In the genomic region with DNA sequence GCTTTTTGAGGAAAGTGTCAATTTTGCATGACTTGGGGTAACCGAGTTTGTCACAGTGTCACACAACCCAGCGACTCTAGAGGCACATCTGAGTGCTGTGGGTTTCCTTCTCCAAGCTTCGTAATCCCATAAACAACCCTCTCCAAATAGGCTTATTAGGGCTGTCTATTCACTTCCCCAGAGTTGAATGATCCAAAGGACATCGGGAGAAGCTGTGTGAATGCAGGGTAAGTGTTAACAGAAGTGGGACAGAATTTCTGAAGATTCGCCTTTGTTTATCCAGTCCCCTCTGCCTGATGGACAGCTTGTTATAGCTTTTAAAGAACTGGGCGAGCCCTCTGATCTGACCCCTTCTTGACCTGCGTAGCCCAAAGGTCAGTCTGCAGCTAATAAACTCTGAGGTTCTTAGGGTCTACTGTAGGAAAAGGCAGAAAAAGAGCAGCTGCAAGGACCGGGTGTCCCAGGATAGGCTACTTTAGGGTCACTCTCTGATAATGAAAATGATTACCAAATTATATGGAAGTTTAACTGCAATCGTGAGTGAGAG, we compare ENCODE assay signal across 18 cellular contexts.
DNase-seq lines count a peak whose midpoint lies in the region; ATAC-seq and TF ChIP-seq lines count a peak whose summit lies in the region.
"Had no signal": no experiment of that assay in that cellular context is flagged by ENCODE, and none has a peak within 500 bp of the region (broad histone marks: within the 10 kb centered on the region; RNA-seq: fewer than 3 reads in every experiment).

No MANE protein-coding gene starts in this region.

- H3K4me1 ChIP-seq in HAP-1 (peaks cover 21% of the 10 kb centered on the region), ectodermal cell (ENCODE audit: control insufficient read depth, insufficient read depth, low read length) (peaks cover 25% of the 10 kb centered on the region), osteoblast (ENCODE audit: insufficient read depth, low read length) (no peaks in the 10 kb centered on the region), aorta (ENCODE audit: control insufficient read depth in 1 of 2, insufficient read depth in 2 of 2, low read length in 2 of 2) (peaks cover 0 to 2% of the 10 kb centered on the region in 2 donors)
- H3K4me1 ChIP-seq: SJCRH30 had no signal

- no peak for TF ChIP-seq CTCF in osteoblast (IDR thresholded peaks at IDR 0.05; ENCODE audit: extremely low read depth, low read depth, low read length)

- H3K4me3 ChIP-seq in HAP-1 = no peak overlapping the region
- no peak overlapping the region for H3K4me3 ChIP-seq in ectodermal cell (ENCODE audit: insufficient read depth, low read depth, low read length)
- H3K4me3 ChIP-seq in osteoblast (ENCODE audit: insufficient read depth, low read length) = no peak overlapping the region
- H3K4me3 ChIP-seq in aorta (ENCODE audit: low read length in 2 of 2) = no peak overlapping the region
- H3K4me3 ChIP-seq: PC-9, SJCRH30 had no signal

- H3K36me3 ChIP-seq in HAP-1 (replicated peaks) = no peaks in the 10 kb centered on the region
- no peaks in the 10 kb centered on the region for H3K36me3 ChIP-seq in ectodermal cell (ENCODE audit: control insufficient read depth, insufficient read depth, low read length)
- H3K36me3 ChIP-seq in osteoblast (ENCODE audit: insufficient read depth, low read length) = peaks cover 13% of the 10 kb centered on the region
- peaks cover 0 to 2% of the 10 kb centered on the region in 2 donors for H3K36me3 ChIP-seq in aorta (ENCODE audit: control insufficient read depth in 1 of 2, insufficient read depth in 2 of 2, low read length in 1 of 2)

- H4K20me1 ChIP-seq in osteoblast (ENCODE audit: insufficient read depth, low read length) = no peaks in the 10 kb centered on the region

- H3K9me3 ChIP-seq in HAP-1 (no peaks in the 10 kb centered on the region), ectodermal cell (ENCODE audit: control insufficient read depth, low read length) (no peaks in the 10 kb centered on the region), osteoblast (ENCODE audit: low read depth, low read length) (no peaks in the 10 kb centered on the region), aorta (ENCODE audit: control insufficient read depth, low read length) (no peaks in the 10 kb centered on the region)

- no peak overlapping the region for H3K4me2 ChIP-seq in osteoblast (ENCODE audit: insufficient read depth, low read length)
- H3K4me2 ChIP-seq: PC-9 had no signal

- in situ Hi-C loops in HAP-1 (cut with MboI; ENCODE audit: low sequenced_read_pairs) = loop anchor here (25.0 kb wide), 1 partner anchor 1325 kb away; no protein-coding TSS in a partner anchor

- H3K79me2 ChIP-seq in osteoblast (ENCODE audit: insufficient read depth, low read length) = no peaks in the 10 kb centered on the region

- H3K27me3 ChIP-seq in HAP-1 (ENCODE audit: low read depth) = no peaks in the 10 kb centered on the region
- H3K27me3 ChIP-seq in ectodermal cell (ENCODE audit: control insufficient read depth, insufficient read depth, low read length, poor library complexity, severe bottlenecking) = no peaks in the 10 kb centered on the region
- no peaks in the 10 kb centered on the region for H3K27me3 ChIP-seq in osteoblast (ENCODE audit: insufficient read depth, low read length)
- no peaks in the 10 kb centered on the region for H3K27me3 ChIP-seq in aorta (ENCODE audit: control insufficient read depth in 1 of 2, insufficient read depth in 2 of 2, low read length in 1 of 2)
- H3K27me3 ChIP-seq: SJCRH30 had no signal

- DNase-seq in HAP-1 (ENCODE audit: low spot score in 2 of 2) (peak; percentile 21 to 33), NCI-H2227 (lab: John Stamatoyannopoulos, UW; ENCODE audit: unreplicated experiment) (peak; percentile 83), osteoblast (ENCODE audit: insufficient read length, low spot score, missing footprints) (peak; percentile 31), aorta (no peak), NCI-H226 (no peak)
- no peak for DNase-seq in activated CD8-positive, alpha-beta memory T cell treated with anti-CD3 and anti-CD28 coated beads, Interleukin-2, amount 50 U/mL, for 48 hours
- DNase-seq: ACHN, COR-L47, H9, Kasumi-1, MM.1S, NCI-H1092 treated with DMSO at 0.1 percent for 48 hours, NCI-H2029 treated with DMSO at 0.1 percent for 48 hours, NCI-H446, PC-9, SJCRH30 had no signal

- no peak overlapping the region for H2AFZ ChIP-seq in osteoblast (ENCODE audit: low read length)
- H2AFZ ChIP-seq: PC-9 had no signal

- 60 to 65% methylated on average over 9 of the region's 9 CpGs for WGBS in ectodermal cell, 2 experiments
- 79 to 82% methylated on average over 9 of the region's 9 CpGs for WGBS in aorta, 2 donors

- intact Hi-C loops in aorta (cut with DNase I) = no loop called here

- no peak for ATAC-seq in aorta (ENCODE audit: low FRiP score)

- H3K27ac ChIP-seq in ectodermal cell (ENCODE audit: insufficient read depth, low read depth, low read length, poor library complexity, severe bottlenecking) (peak overlapping the region; percentile 70), osteoblast (ENCODE audit: low read depth, low read length) (no peak overlapping the region), aorta (ENCODE audit: low read depth in 1 of 2, low read length in 2 of 2) (no peak overlapping the region)
- H3K27ac ChIP-seq: HL-60, PC-9, SJCRH30 had no signal

Comparison
In these comparisons a context has a peak if more than half of its experiments do, and no peak if none do; other contexts are left out.
1. DNase-seq: peak in HAP-1 (2 of 2), NCI-H2227 (single experiment) and osteoblast (single experiment); none in aorta (0 of 2), activated CD8-positive, alpha-beta memory T cell treated with anti-CD3 and anti-CD28 coated beads, Interleukin-2, amount 50 U/mL, for 48 hours (single experiment) and NCI-H226 (single experiment).